Comparison of ENCODE assay signal across 1 cellular context in the genomic region with DNA sequence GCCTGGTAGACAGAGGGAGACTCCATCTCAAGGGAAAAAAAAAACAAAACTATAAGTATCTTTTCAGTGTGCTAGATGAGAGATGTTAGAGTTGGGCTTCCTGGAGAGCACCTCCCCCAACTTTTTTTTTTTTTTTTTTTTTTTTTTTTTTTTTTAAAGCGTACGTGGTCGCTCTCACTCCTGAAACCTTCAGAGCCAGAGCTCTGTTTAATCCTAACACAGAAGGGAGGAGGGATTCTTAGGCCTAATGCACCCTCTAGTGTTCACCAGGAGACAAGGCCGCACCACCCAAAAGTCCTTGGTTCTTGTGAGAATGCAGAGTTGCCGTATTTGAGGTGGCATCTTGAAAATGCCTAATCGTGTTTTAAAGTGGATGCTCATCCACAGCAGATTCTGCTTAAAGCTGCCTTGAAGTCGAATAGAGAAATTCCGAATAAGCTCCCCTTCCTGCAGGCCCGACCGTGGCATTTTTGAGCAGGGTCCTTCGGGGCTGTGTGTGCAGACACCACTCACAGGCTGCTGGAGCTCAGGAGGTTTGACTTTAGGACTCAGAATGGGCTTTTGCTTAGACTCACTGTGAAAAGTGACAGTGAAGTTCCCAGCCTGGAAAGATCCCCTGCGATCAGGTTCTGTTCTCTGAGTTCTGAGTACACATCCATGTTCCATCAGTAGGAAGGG.
A peak's percentile ranks its signal among the peaks of the same experiment; 100 is the strongest.
TF ChIP-seq lines count a peak whose summit lies in the region.

No MANE protein-coding gene starts in this region.

TF ChIP-seq in HepG2, 621 proteins besides CTCF, POLR2A, EP300 and RAD21 (continued from another document and continues in another):
- TF ChIP-seq, protein P1, sequence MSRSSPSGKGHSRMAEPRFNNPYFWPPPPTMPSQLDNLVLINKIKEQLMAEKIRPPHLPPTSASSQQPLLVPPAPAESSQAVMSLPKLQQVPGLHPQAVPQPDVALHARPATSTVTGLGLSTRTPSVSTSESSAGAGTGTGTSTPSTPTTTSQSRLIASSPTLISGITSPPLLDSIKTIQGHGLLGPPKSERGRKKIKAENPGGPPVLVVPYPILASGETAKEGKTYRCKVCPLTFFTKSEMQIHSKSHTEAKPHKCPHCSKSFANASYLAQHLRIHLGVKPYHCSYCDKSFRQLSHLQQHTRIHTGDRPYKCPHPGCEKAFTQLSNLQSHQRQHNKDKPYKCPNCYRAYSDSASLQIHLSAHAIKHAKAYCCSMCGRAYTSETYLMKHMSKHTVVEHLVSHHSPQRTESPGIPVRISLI (CRISPR knock-in tag; IDR thresholded peaks at IDR 0.05; ENCODE audit: borderline replicate concordance): peak; percentile 72; the same call in 1 of the 2 replicates
- TF ChIP-seq ZNF230 (CRISPR knock-in tag; IDR thresholded peaks at IDR 0.05): no peak
- no peak for TF ChIP-seq ZNF329 (CRISPR knock-in tag; IDR thresholded peaks at IDR 0.05; ENCODE audit: low read depth)
- peak; percentile 16; the same call in 1 of the 2 replicates for TF ChIP-seq ZFY (CRISPR knock-in tag; IDR thresholded peaks at IDR 0.05)
- TF ChIP-seq, protein P2, sequence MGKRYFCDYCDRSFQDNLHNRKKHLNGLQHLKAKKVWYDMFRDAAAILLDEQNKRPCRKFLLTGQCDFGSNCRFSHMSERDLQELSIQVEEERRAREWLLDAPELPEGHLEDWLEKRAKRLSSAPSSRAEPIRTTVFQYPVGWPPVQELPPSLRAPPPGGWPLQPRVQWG (CRISPR knock-in tag; IDR thresholded peaks at IDR 0.05; ENCODE audit: borderline replicate concordance, low read depth): no peak
- no peak for TF ChIP-seq KDM3A (CRISPR knock-in tag; IDR thresholded peaks at IDR 0.05; ENCODE audit: low read depth)
- TF ChIP-seq ZFX (CRISPR knock-in tag; IDR thresholded peaks at IDR 0.05; ENCODE audit: low read depth): peak; percentile 51; the same call in 1 of the 2 replicates
- no peak for TF ChIP-seq MIER3 (CRISPR knock-in tag; IDR thresholded peaks at IDR 0.05; ENCODE audit: borderline replicate concordance)
- TF ChIP-seq ZNF335 (CRISPR knock-in tag; IDR thresholded peaks at IDR 0.05): no peak
- TF ChIP-seq ZNF816 (CRISPR knock-in tag; IDR thresholded peaks at IDR 0.05; ENCODE audit: borderline replicate concordance): no peak
- TF ChIP-seq ZNF850 (CRISPR knock-in tag; conservative IDR thresholded peaks at IDR 0.05): no peak
- TF ChIP-seq KLF16 (CRISPR knock-in tag; IDR thresholded peaks at IDR 0.05): no peak
- no peak for TF ChIP-seq ZNF746 (CRISPR knock-in tag; IDR thresholded peaks at IDR 0.05)
- TF ChIP-seq FOSL2 (CRISPR knock-in tag; IDR thresholded peaks at IDR 0.05): no peak
- peak; percentile 67 for TF ChIP-seq XRCC5 (optimal IDR thresholded peaks at IDR 0.05; ENCODE audit: low read length)
- TF ChIP-seq RFXANK (CRISPR knock-in tag; IDR thresholded peaks at IDR 0.05): no peak
- TF ChIP-seq ZKSCAN1 (IDR thresholded peaks at IDR 0.05; ENCODE audit: low read length): no peak
- no peak for TF ChIP-seq ZNF775 (CRISPR knock-in tag; IDR thresholded peaks at IDR 0.05; ENCODE audit: borderline replicate concordance)
- TF ChIP-seq PHF20 (CRISPR knock-in tag; IDR thresholded peaks at IDR 0.05): no peak
- TF ChIP-seq ZFAT (CRISPR knock-in tag; conservative IDR thresholded peaks at IDR 0.05): no peak
- TF ChIP-seq, protein P3, sequence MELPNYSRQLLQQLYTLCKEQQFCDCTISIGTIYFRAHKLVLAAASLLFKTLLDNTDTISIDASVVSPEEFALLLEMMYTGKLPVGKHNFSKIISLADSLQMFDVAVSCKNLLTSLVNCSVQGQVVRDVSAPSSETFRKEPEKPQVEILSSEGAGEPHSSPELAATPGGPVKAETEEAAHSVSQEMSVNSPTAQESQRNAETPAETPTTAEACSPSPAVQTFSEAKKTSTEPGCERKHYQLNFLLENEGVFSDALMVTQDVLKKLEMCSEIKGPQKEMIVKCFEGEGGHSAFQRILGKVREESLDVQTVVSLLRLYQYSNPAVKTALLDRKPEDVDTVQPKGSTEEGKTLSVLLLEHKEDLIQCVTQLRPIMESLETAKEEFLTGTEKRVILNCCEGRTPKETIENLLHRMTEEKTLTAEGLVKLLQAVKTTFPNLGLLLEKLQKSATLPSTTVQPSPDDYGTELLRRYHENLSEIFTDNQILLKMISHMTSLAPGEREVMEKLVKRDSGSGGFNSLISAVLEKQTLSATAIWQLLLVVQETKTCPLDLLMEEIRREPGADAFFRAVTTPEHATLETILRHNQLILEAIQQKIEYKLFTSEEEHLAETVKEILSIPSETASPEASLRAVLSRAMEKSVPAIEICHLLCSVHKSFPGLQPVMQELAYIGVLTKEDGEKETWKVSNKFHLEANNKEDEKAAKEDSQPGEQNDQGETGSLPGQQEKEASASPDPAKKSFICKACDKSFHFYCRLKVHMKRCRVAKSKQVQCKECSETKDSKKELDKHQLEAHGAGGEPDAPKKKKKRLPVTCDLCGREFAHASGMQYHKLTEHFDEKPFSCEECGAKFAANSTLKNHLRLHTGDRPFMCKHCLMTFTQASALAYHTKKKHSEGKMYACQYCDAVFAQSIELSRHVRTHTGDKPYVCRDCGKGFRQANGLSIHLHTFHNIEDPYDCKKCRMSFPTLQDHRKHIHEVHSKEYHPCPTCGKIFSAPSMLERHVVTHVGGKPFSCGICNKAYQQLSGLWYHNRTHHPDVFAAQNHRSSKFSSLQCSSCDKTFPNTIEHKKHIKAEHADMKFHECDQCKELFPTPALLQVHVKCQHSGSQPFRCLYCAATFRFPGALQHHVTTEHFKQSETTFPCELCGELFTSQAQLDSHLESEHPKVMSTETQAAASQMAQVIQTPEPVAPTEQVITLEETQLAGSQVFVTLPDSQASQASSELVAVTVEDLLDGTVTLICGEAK (IDR thresholded peaks at IDR 0.05): no peak
- TF ChIP-seq, protein P3 (CRISPR knock-in tag; IDR thresholded peaks at IDR 0.05): no peak
- TF ChIP-seq LCORL (IDR thresholded peaks at IDR 0.05): no peak
- TF ChIP-seq LCORL (CRISPR knock-in tag; IDR thresholded peaks at IDR 0.05): 0 out of 2 replicates have a peak, but pooled peaks have one; percentile 38
- TF ChIP-seq MED8 (CRISPR knock-in tag; IDR thresholded peaks at IDR 0.05; ENCODE audit: insufficient replicate concordance): no peak
- TF ChIP-seq, protein P4, sequence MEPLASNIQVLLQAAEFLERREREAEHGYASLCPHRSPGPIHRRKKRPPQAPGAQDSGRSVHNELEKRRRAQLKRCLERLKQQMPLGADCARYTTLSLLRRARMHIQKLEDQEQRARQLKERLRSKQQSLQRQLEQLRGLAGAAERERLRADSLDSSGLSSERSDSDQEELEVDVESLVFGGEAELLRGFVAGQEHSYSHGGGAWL (CRISPR knock-in tag; IDR thresholded peaks at IDR 0.05): no peak
- no peak for TF ChIP-seq ZNF44 (CRISPR knock-in tag; IDR thresholded peaks at IDR 0.05)
- TF ChIP-seq PLRG1 (conservative IDR thresholded peaks at IDR 0.05): no peak
- no peak for TF ChIP-seq ZNF253 (CRISPR knock-in tag; IDR thresholded peaks at IDR 0.05; ENCODE audit: borderline replicate concordance)
- no peak for TF ChIP-seq MYC (CRISPR knock-in tag; IDR thresholded peaks at IDR 0.05; ENCODE audit: borderline replicate concordance)
- no peak for TF ChIP-seq ZFYVE20 (CRISPR knock-in tag; IDR thresholded peaks at IDR 0.05; ENCODE audit: borderline replicate concordance, low read depth)
- no peak for TF ChIP-seq KAT2B (IDR thresholded peaks at IDR 0.05; ENCODE audit: borderline replicate concordance, low read depth, low read length)
- TF ChIP-seq, protein P5, sequence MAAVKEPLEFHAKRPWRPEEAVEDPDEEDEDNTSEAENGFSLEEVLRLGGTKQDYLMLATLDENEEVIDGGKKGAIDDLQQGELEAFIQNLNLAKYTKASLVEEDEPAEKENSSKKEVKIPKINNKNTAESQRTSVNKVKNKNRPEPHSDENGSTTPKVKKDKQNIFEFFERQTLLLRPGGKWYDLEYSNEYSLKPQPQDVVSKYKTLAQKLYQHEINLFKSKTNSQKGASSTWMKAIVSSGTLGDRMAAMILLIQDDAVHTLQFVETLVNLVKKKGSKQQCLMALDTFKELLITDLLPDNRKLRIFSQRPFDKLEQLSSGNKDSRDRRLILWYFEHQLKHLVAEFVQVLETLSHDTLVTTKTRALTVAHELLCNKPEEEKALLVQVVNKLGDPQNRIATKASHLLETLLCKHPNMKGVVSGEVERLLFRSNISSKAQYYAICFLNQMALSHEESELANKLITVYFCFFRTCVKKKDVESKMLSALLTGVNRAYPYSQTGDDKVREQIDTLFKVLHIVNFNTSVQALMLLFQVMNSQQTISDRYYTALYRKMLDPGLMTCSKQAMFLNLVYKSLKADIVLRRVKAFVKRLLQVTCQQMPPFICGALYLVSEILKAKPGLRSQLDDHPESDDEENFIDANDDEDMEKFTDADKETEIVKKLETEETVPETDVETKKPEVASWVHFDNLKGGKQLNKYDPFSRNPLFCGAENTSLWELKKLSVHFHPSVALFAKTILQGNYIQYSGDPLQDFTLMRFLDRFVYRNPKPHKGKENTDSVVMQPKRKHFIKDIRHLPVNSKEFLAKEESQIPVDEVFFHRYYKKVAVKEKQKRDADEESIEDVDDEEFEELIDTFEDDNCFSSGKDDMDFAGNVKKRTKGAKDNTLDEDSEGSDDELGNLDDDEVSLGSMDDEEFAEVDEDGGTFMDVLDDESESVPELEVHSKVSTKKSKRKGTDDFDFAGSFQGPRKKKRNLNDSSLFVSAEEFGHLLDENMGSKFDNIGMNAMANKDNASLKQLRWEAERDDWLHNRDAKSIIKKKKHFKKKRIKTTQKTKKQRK (IDR thresholded peaks at IDR 0.05; ENCODE audit: low read length): no peak
- TF ChIP-seq SMC3 (IDR thresholded peaks at IDR 0.05; ENCODE audit: low read length): peak; percentile 81
- TF ChIP-seq, protein P6, sequence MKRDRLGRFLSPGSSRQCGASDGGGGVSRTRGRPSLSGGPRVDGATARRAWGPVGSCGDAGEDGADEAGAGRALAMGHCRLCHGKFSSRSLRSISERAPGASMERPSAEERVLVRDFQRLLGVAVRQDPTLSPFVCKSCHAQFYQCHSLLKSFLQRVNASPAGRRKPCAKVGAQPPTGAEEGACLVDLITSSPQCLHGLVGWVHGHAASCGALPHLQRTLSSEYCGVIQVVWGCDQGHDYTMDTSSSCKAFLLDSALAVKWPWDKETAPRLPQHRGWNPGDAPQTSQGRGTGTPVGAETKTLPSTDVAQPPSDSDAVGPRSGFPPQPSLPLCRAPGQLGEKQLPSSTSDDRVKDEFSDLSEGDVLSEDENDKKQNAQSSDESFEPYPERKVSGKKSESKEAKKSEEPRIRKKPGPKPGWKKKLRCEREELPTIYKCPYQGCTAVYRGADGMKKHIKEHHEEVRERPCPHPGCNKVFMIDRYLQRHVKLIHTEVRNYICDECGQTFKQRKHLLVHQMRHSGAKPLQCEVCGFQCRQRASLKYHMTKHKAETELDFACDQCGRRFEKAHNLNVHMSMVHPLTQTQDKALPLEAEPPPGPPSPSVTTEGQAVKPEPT (CRISPR knock-in tag; IDR thresholded peaks at IDR 0.05; ENCODE audit: low read depth): no peak
- TF ChIP-seq SSRP1 (CRISPR knock-in tag; IDR thresholded peaks at IDR 0.05): no peak
- no peak for TF ChIP-seq ZNF121 (CRISPR knock-in tag; IDR thresholded peaks at IDR 0.05)
- no peak for TF ChIP-seq ZNF564 (CRISPR knock-in tag; IDR thresholded peaks at IDR 0.05)
- TF ChIP-seq, protein P7, sequence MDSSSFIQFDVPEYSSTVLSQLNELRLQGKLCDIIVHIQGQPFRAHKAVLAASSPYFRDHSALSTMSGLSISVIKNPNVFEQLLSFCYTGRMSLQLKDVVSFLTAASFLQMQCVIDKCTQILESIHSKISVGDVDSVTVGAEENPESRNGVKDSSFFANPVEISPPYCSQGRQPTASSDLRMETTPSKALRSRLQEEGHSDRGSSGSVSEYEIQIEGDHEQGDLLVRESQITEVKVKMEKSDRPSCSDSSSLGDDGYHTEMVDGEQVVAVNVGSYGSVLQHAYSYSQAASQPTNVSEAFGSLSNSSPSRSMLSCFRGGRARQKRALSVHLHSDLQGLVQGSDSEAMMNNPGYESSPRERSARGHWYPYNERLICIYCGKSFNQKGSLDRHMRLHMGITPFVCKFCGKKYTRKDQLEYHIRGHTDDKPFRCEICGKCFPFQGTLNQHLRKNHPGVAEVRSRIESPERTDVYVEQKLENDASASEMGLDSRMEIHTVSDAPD (CRISPR knock-in tag; IDR thresholded peaks at IDR 0.05): no peak
- TF ChIP-seq ZNF781 (CRISPR knock-in tag; IDR thresholded peaks at IDR 0.05; ENCODE audit: borderline replicate concordance, not compliant biosample characterization): no peak
- TF ChIP-seq ZNF629 (CRISPR knock-in tag; conservative IDR thresholded peaks at IDR 0.05): no peak
- no peak for TF ChIP-seq ZNF317 (CRISPR knock-in tag; IDR thresholded peaks at IDR 0.05)
- TF ChIP-seq, protein P8, sequence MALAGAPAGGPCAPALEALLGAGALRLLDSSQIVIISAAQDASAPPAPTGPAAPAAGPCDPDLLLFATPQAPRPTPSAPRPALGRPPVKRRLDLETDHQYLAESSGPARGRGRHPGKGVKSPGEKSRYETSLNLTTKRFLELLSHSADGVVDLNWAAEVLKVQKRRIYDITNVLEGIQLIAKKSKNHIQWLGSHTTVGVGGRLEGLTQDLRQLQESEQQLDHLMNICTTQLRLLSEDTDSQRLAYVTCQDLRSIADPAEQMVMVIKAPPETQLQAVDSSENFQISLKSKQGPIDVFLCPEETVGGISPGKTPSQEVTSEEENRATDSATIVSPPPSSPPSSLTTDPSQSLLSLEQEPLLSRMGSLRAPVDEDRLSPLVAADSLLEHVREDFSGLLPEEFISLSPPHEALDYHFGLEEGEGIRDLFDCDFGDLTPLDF (CRISPR knock-in tag; IDR thresholded peaks at IDR 0.05): no peak
